21 cellular contexts compared by ENCODE assay signal in genomic region chr6:161327360-161327953, GRCh38. TPM values are rescaled to one million over a fixed set of nuclear protein-coding genes. Genes with fewer than 3 reads are reported as not detected.
A peak's percentile ranks its signal among the peaks of the same experiment; 100 is the strongest.
DNase-seq lines count a peak whose midpoint lies in the region; ATAC-seq and TF ChIP-seq lines count a peak whose summit lies in the region.
"Had no signal": no experiment of that assay in that cellular context is flagged by ENCODE, and none has a peak within 500 bp of the region (broad histone marks: within the 10 kb centered on the region; RNA-seq: fewer than 3 reads in every experiment).

No MANE protein-coding gene starts in this region.

- no peak for TF ChIP-seq CTCF in astrocyte of the spinal cord (IDR thresholded peaks at IDR 0.05; ENCODE audit: low read depth, low read length)
- no peak for TF ChIP-seq CTCF in neural progenitor cell (IDR thresholded peaks at IDR 0.05)

- no peak overlapping the region for H3K9ac ChIP-seq in neural progenitor cell

- no peak overlapping the region for H3K4me2 ChIP-seq in neural progenitor cell

- no peaks in the 10 kb centered on the region for H4K20me1 ChIP-seq in neural progenitor cell (ENCODE audit: low read depth)

- no peaks in the 10 kb centered on the region for H3K4me1 ChIP-seq in neural progenitor cell
- H3K4me1 ChIP-seq: upper lobe of left lung had no signal

- H3K36me3 ChIP-seq in neural progenitor cell = no peaks in the 10 kb centered on the region
- H3K36me3 ChIP-seq: brain microvascular endothelial cell, ovary, upper lobe of left lung had no signal

- in situ Hi-C loops in astrocyte of the spinal cord (cut with HindIII; ENCODE audit: low sequenced_read_pairs) = no loop called here

- H3F3A ChIP-seq in neural progenitor cell (ENCODE audit: low read depth) = no peaks in the 10 kb centered on the region

- peaks cover 43% of the 10 kb centered on the region for H3K9me3 Mint-ChIP-seq in neural progenitor cell

- no peak overlapping the region for H3K27ac Mint-ChIP-seq in neural progenitor cell
- H3K27ac Mint-ChIP-seq: activated T-cell treated with anti-CD3 and anti-CD28 coated beads, Interleukin-2, amount 50 U/mL, for 24 hours; nephron had no signal

- no peaks in the 10 kb centered on the region for H3K79me2 ChIP-seq in neural progenitor cell (ENCODE audit: low read depth)

- H3K27me3 Mint-ChIP-seq in neural progenitor cell (ENCODE audit: insufficient read depth, low read depth) = peaks cover 4% of the 10 kb centered on the region

- H3K27ac ChIP-seq in neural progenitor cell = no peak overlapping the region
- H3K27ac ChIP-seq: brain microvascular endothelial cell, ovary, upper lobe of left lung had no signal

- H3K4me1 Mint-ChIP-seq in neural progenitor cell = no peaks in the 10 kb centered on the region
- H3K4me1 Mint-ChIP-seq: nephron had no signal

- H3K4me3 Mint-ChIP-seq in neural progenitor cell = no peak overlapping the region
- H3K4me3 Mint-ChIP-seq: activated T-cell treated with anti-CD3 and anti-CD28 coated beads, Interleukin-2, amount 50 U/mL, for 24 hours; nephron had no signal

- H3K27me3 ChIP-seq in neural progenitor cell = no peaks in the 10 kb centered on the region
- H3K27me3 ChIP-seq: brain microvascular endothelial cell, ovary, upper lobe of left lung had no signal

- H3K4me3 ChIP-seq in astrocyte of the spinal cord (ENCODE audit: low read depth, low read length) = no peak overlapping the region
- no peak overlapping the region for H3K4me3 ChIP-seq in neural progenitor cell
- H3K4me3 ChIP-seq: mucosa of descending colon, ovary, upper lobe of left lung had no signal

- no peak overlapping the region for H2AFZ ChIP-seq in neural progenitor cell (replicated peaks)

- peaks cover 18% of the 10 kb centered on the region for H3K9me3 ChIP-seq in neural progenitor cell (ENCODE audit: low read depth)
- H3K9me3 ChIP-seq: ovary had no signal

- DNase-seq in NCI-H748 (lab: John Stamatoyannopoulos, UW; ENCODE audit: unreplicated experiment) = peak; percentile 6
- no peak for DNase-seq in NCI-H748 treated with DMSO at 0.1 percent for 48 hours (lab: John Stamatoyannopoulos, UW)
- peak; percentile 6 for DNase-seq in NAMALWA (ENCODE audit: low spot score)
- peak; percentile 23 for DNase-seq in astrocyte of the spinal cord (ENCODE audit: low read depth, low spot score)
- DNase-seq in neural progenitor cell (ENCODE audit: low spot score) = peak; percentile 28
- DNase-seq in 8988T = no peak
- DNase-seq: activated CD4-positive, alpha-beta T cell treated with anti-CD3 and anti-CD28 coated beads for 4 hours; activated T-cell treated with anti-CD3 and anti-CD28 coated beads, Interleukin-2, amount 50 U/mL, for 24 hours; brain microvascular endothelial cell; effector memory CD4-positive, alpha-beta T cell; hippocampal formation; mucosa of descending colon; NCI-H1105; NCI-H2029 treated with DMSO at 0.1 percent for 48 hours; ovary; substantia nigra; upper lobe of left lung had no signal

- H3K36me3 Mint-ChIP-seq in neural progenitor cell = no peaks in the 10 kb centered on the region

- ATAC-seq in HG02642 (IDR thresholded peaks at IDR 0.05; ENCODE audit: poor library complexity, unreplicated experiment) = no peak
- no peak for ATAC-seq in HG03039 (IDR thresholded peaks at IDR 0.05; ENCODE audit: unreplicated experiment)
- ATAC-seq: mucosa of descending colon, Panc1 had no signal

RNA-seq across cellular contexts. Expression of gene AGPAT4, which starts 53.6 kb away (rescaled TPM):
- total RNA-seq in neural progenitor cell (ENCODE audit: low replicate concordance) = 30.5 and 34.5 TPM in 2 replicates

Comparison
In these comparisons a context has a peak if more than half of its experiments do, and no peak if none do; other contexts are left out.
1. DNase-seq: peak in NCI-H748 (single experiment), NAMALWA (single experiment), astrocyte of the spinal cord (single experiment) and neural progenitor cell (single experiment); none in NCI-H748 treated with DMSO at 0.1 percent for 48 hours (single experiment) and 8988T (single experiment).